Comparison of ENCODE assay signal across 22 cellular contexts in genomic region chr4:8868321-8869001, GRCh38. TPM values are rescaled to one million over a fixed set of nuclear protein-coding genes. Genes with fewer than 3 reads are reported as not detected.
"Had no signal": no experiment of that assay in that cellular context is flagged by ENCODE, and none has a peak within 500 bp of the region (broad histone marks: within the 10 kb centered on the region; RNA-seq: fewer than 3 reads in every experiment).

No MANE protein-coding gene starts in this region.

- H3K27ac Mint-ChIP-seq: activated naive CD4-positive, alpha-beta T cell treated with anti-CD3 and anti-CD28 coated beads for 36 hours; activated T-helper 2 cell treated with anti-CD3 and anti-CD28 coated beads, Interferon-gamma antibody, Interleukin-2, Interleukin-4, amounts not matched to agents 10 μg/mL and 5 μg/mL and 100 μg/mL, durations not matched to agents 14 hours and 24 hours and 36 hours; natural killer cell; stimulated activated naive CD8-positive, alpha-beta T cell treated with anti-CD3 and anti-CD28 coated beads, Interleukin-15, Interleukin-2, amounts not matched to agents 100 ng/mL and 50 ng/mL, for 24 hours had no signal

- H3K4me3 Mint-ChIP-seq: activated naive CD4-positive, alpha-beta T cell treated with anti-CD3 and anti-CD28 coated beads for 36 hours; natural killer cell; stimulated activated naive CD8-positive, alpha-beta T cell treated with anti-CD3 and anti-CD28 coated beads, Interleukin-15, Interleukin-2, amounts not matched to agents 100 ng/mL and 50 ng/mL, for 24 hours had no signal

- H3K36me3 Mint-ChIP-seq: natural killer cell had no signal

- H3K27ac ChIP-seq: adrenal gland, esophagus squamous epithelium, left lung, psoas muscle, suprapubic skin had no signal

- H3K36me3 ChIP-seq: adrenal gland, esophagus squamous epithelium, left lung, suprapubic skin had no signal

- DNase-seq: activated CD4-positive, CD25-positive, alpha-beta regulatory T cell treated with anti-CD3 and anti-CD28 coated beads, Interleukin-2, amount 50 U/mL, for 72 hours; activated naive CD4-positive, alpha-beta T cell treated with anti-CD3 and anti-CD28 coated beads for 36 hours; activated T-cell treated with anti-CD3 and anti-CD28 coated beads for 4 hours; adrenal gland; esophagus squamous epithelium; hippocampal formation; kidney; natural killer cell; psoas muscle; SW 1271; T-helper 9 cell; trophoblast cell had no signal

- H3K4me3 ChIP-seq: adrenal gland, esophagus squamous epithelium, left lung, psoas muscle, suprapubic skin had no signal

- ATAC-seq: left lung, natural killer cell, psoas muscle, sciatic nerve had no signal

- H3K9me3 ChIP-seq: adrenal gland, esophagus squamous epithelium, left lung, psoas muscle, suprapubic skin had no signal

- H3K9me3 Mint-ChIP-seq: activated naive CD4-positive, alpha-beta T cell treated with anti-CD3 and anti-CD28 coated beads for 36 hours; activated T-helper 2 cell treated with anti-CD3 and anti-CD28 coated beads, Interferon-gamma antibody, Interleukin-2, Interleukin-4, amounts not matched to agents 10 μg/mL and 5 μg/mL and 100 μg/mL, durations not matched to agents 14 hours and 24 hours and 36 hours; natural killer cell; stimulated activated naive CD8-positive, alpha-beta T cell treated with anti-CD3 and anti-CD28 coated beads, Interleukin-15, Interleukin-2, amounts not matched to agents 100 ng/mL and 50 ng/mL, for 24 hours had no signal

- H3K4me1 ChIP-seq: adrenal gland, psoas muscle had no signal

RNA-seq across cellular contexts. Expression of gene HMX1, which starts 3.2 kb away (rescaled TPM):
- total RNA-seq: activated CD8-positive, alpha-beta memory T cell treated with anti-CD3 and anti-CD28 coated beads for 36 hours; activated naive CD4-positive, alpha-beta T cell treated with anti-CD3 and anti-CD28 coated beads for 36 hours; activated T-helper 2 cell treated with anti-CD3 and anti-CD28 coated beads, Interferon-gamma antibody, Interleukin-2, Interleukin-4, amounts not matched to agents 10 μg/mL and 5 μg/mL and 100 μg/mL, durations not matched to agents 14 hours and 24 hours and 36 hours; adrenal gland; cardiac septum; fibroblast of villous mesenchyme; glomerular endothelial cell; kidney; left lung; mucosa of gallbladder; natural killer cell; psoas muscle; sciatic nerve; suprapubic skin had no signal
- polyA plus RNA-seq: adrenal gland, psoas muscle had no signal
